ENCODE assay signal across 9 cellular contexts in the genomic region with DNA sequence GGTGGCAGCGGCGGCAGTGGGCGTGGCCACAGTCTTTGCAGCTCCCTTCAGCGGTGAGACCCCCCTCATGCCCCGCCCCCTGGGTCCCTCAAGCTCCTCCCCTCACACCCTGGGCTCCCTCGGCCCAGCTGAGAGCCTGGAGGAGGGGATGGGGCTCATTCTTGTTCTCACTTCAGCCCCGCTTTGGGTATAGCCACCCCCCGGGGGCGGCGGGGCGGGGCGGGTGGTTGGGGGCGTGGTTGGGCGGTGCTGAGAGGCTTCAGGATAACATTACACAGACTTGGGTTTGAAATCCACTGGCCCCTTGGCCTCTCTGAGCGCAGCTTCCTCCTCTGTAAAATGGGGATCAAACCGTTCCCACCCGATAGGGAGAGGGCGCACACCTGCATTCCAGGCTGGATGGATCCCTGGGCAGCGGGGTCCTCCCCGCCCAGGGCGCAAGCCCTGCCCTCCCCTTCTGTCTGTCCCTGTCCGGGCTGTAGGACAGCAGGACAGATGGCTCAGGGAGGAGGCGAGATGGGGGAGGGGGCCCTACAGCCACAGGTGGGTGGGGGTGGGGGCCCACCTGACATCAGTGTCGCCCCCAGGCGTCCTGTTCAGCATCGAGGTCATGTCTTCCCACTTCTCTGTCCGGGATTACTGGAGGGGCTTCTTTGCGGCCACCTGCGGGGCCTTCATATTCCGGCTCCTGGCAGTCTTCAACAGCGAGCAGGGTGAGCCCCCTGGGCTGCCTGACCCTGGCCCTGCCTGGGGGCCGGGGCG. TPM values are rescaled to one million over a fixed set of nuclear protein-coding genes. Genes with fewer than 3 reads are reported as not detected.
DNase-seq lines count a peak whose midpoint lies in the region; ATAC-seq, FAIRE-seq and TF ChIP-seq lines count a peak whose summit lies in the region.
"Had no signal": no experiment of that assay in that cellular context is flagged by ENCODE, and none has a peak within 500 bp of the region (broad histone marks: within the 10 kb centered on the region; RNA-seq: fewer than 3 reads in every experiment).

No MANE protein-coding gene starts in this region.

- H3K27me3 Mint-ChIP-seq in activated naive CD4-positive, alpha-beta T cell treated with anti-CD3 and anti-CD28 coated beads, Interleukin-2, amount 50 U/mL, for 24 hours: peaks cover 8% of the 10 kb centered on the region
- H3K27me3 Mint-ChIP-seq in osteocyte (ENCODE audit: unreplicated experiment): no peaks in the 10 kb centered on the region

- no peak for ATAC-seq in HepG2
- ATAC-seq in right lobe of liver: no peak
- ATAC-seq in aorta (ENCODE audit: low FRiP score): peak; percentile 37

- TF ChIP-seq POLR2A in HepG2 (IDR thresholded peaks at IDR 0.05; ENCODE audit: insufficient read depth in 1 of 2, low read depth in 2 of 2, low read length in 2 of 2): no peak
- TF ChIP-seq POLR2A in right lobe of liver (IDR thresholded peaks at IDR 0.05): no peak

- H3K36me3 Mint-ChIP-seq in activated naive CD4-positive, alpha-beta T cell treated with anti-CD3 and anti-CD28 coated beads, Interleukin-2, amount 50 U/mL, for 24 hours: no peaks in the 10 kb centered on the region
- H3K36me3 Mint-ChIP-seq in osteocyte (ENCODE audit: unreplicated experiment): no peaks in the 10 kb centered on the region

- FAIRE-seq in HepG2 (lab: Jason Lieb, UNC): no peak

- BruUV-seq in HepG2 (replicated peaks; lab: Mats Ljungman, UMichigan): no TSS peak

- POLR2A ChIA-PET in HepG2 (lab: Yijun Ruan, JAX): no interaction called here

- WGBS in HepG2 (ENCODE audit: low lambda C conversion rate): 29% methylated on average over 6 of the region's 33 CpGs
- 0% methylated on average over 1 of the region's 33 CpGs for WGBS in right lobe of liver (ENCODE audit: insufficient coverage, low coverage, low lambda C conversion rate, missing lambda C conversion rate)
- 11 to 13% methylated on average over 3 to 20 of the region's 33 CpGs for WGBS in mesodermal cell (ENCODE audit: insufficient coverage in 2 of 2), 2 experiments
- WGBS in aorta, 2 donors: 21 to 22% methylated on average over 30 to 33 of the region's 33 CpGs

- no peaks in the 10 kb centered on the region for H3K36me3 ChIP-seq in HepG2 (replicated peaks in 1 of 2; ENCODE audit: control insufficient read depth in 1 of 2, insufficient read depth in 2 of 2, low read length in 2 of 2)
- no peaks in the 10 kb centered on the region for H3K36me3 ChIP-seq in right lobe of liver
- H3K36me3 ChIP-seq in mesodermal cell (ENCODE audit: control insufficient read depth, insufficient read depth, low read length): no peaks in the 10 kb centered on the region
- no peaks in the 10 kb centered on the region for H3K36me3 ChIP-seq in aorta (ENCODE audit: control insufficient read depth in 1 of 2, insufficient read depth in 2 of 2, low read length in 1 of 2)

- H3K4me3 ChIP-seq in HepG2 (replicated peaks in 1 of 3; ENCODE audit: insufficient read depth in 1 of 3, low read depth in 2 of 3, low read length in 3 of 3) (peak overlapping the region in 1 of 3 experiments; percentile 16; a peak in 1 of 6 replicates), right lobe of liver (no peak overlapping the region), mesodermal cell (ENCODE audit: extremely low read depth, insufficient read depth, low read length, poor library complexity, severe bottlenecking) (peak overlapping the region; percentile 16), aorta (ENCODE audit: low read length in 2 of 2) (no peak overlapping the region)

- CTCF ChIA-PET in HepG2 (lab: Yijun Ruan, JAX; ENCODE audit: low intra/inter-chr PET ratio, low total read pairs): no interaction called here

- peaks cover 3% of the 10 kb centered on the region; the same call in 1 of the 2 replicates for H4K20me1 ChIP-seq in HepG2 (ENCODE audit: insufficient read depth, low read length)

- DNase-seq in HepG2 (ENCODE audit: low spot score): no peak
- DNase-seq in right lobe of liver: no peak
- no peak for DNase-seq in aorta
- DNase-seq in NCI-H446 (lab: John Stamatoyannopoulos, UW): no peak
- no peak for DNase-seq in NCI-H2107 treated with DMSO at 0.1 percent for 48 hours (lab: John Stamatoyannopoulos, UW; ENCODE audit: unreplicated experiment)
- DNase-seq in osteocyte (ENCODE audit: extremely low spot score, unreplicated experiment): no peak

- no peaks in the 10 kb centered on the region for H3K9me3 Mint-ChIP-seq in activated naive CD4-positive, alpha-beta T cell treated with anti-CD3 and anti-CD28 coated beads, Interleukin-2, amount 50 U/mL, for 24 hours
- H3K9me3 Mint-ChIP-seq in osteocyte (ENCODE audit: unreplicated experiment): no peaks in the 10 kb centered on the region

- H3K9me3 ChIP-seq in HepG2 (ENCODE audit: low read length) (no peaks in the 10 kb centered on the region), right lobe of liver (no peaks in the 10 kb centered on the region), mesodermal cell (ENCODE audit: control insufficient read depth, low read length) (no peaks in the 10 kb centered on the region), aorta (ENCODE audit: control insufficient read depth, low read length) (no peaks in the 10 kb centered on the region)

- intact Hi-C loops in HepG2 (cut with micrococcal nuclease; ENCODE audit: unreplicated experiment) (no loop called here), right lobe of liver (cut with DNase I) (no loop called here), aorta (cut with DNase I) (no loop called here)

- H3K4me1 Mint-ChIP-seq in activated naive CD4-positive, alpha-beta T cell treated with anti-CD3 and anti-CD28 coated beads, Interleukin-2, amount 50 U/mL, for 24 hours: no peaks in the 10 kb centered on the region
- H3K4me1 Mint-ChIP-seq in osteocyte (ENCODE audit: unreplicated experiment): no peaks in the 10 kb centered on the region

- peak overlapping the region; percentile 45; the same call in 1 of the 2 replicates for H3K4me2 ChIP-seq in HepG2 (ENCODE audit: low read depth, low read length)

- H3K27me3 ChIP-seq in HepG2 (ENCODE audit: control insufficient read depth in 1 of 2, insufficient read depth in 2 of 2, low read length in 2 of 2) (peaks cover 10 to 46% of the 10 kb centered on the region in 2 experiments; a peak in 4 of 5 replicates), right lobe of liver (no peaks in the 10 kb centered on the region), aorta (ENCODE audit: control insufficient read depth in 1 of 2, insufficient read depth in 2 of 2, low read length in 1 of 2) (no peaks in the 10 kb centered on the region)

- no peak overlapping the region for H3K27ac Mint-ChIP-seq in activated naive CD4-positive, alpha-beta T cell treated with anti-CD3 and anti-CD28 coated beads, Interleukin-2, amount 50 U/mL, for 24 hours
- no peak overlapping the region for H3K27ac Mint-ChIP-seq in osteocyte (ENCODE audit: unreplicated experiment)

- TF ChIP-seq CTCF in HepG2 (CRISPR knock-in tag; IDR thresholded peaks at IDR 0.05) (no peak), right lobe of liver (IDR thresholded peaks at IDR 0.05) (no peak), osteocyte (IDR thresholded peaks at IDR 0.05) (no peak)

- TF ChIP-seq EP300 in HepG2 (IDR thresholded peaks at IDR 0.05; ENCODE audit: low read depth in 2 of 2, low read length in 2 of 2): no peak
- no peak for TF ChIP-seq EP300 in HepG2 (CRISPR knock-in tag; IDR thresholded peaks at IDR 0.05; ENCODE audit: borderline replicate concordance)

- H3K79me2 ChIP-seq in HepG2 (ENCODE audit: insufficient read depth, low read length): no peaks in the 10 kb centered on the region

- TF ChIP-seq RAD21 in HepG2 (CRISPR knock-in tag; IDR thresholded peaks at IDR 0.05): no peak

- H2AFZ ChIP-seq in HepG2 (ENCODE audit: low read length): no peak overlapping the region

- H3K4me1 ChIP-seq in HepG2 (ENCODE audit: insufficient read depth, low read length) (peaks cover 20% of the 10 kb centered on the region), right lobe of liver (peaks cover 0 to 12% (median 5%) of the 10 kb centered on the region in 4 donors), mesodermal cell (ENCODE audit: control insufficient read depth, insufficient read depth, low read length, poor library complexity, severe bottlenecking) (peaks cover 5% of the 10 kb centered on the region), aorta (ENCODE audit: control insufficient read depth in 1 of 2, insufficient read depth in 2 of 2, low read length in 2 of 2) (no peaks in the 10 kb centered on the region)

- H3K9ac ChIP-seq in HepG2 (ENCODE audit: insufficient read depth, low read depth, low read length): no peak overlapping the region

- in situ Hi-C loops in HepG2 (cut with HindIII; ENCODE audit: extremely low pct_ligation_motif_present, low pct_unique_long_range_greater_than_20kb): no loop called here

- H3K27ac ChIP-seq in HepG2 (ENCODE audit: extremely low read length, insufficient read depth, low read length): no peak overlapping the region
- no peak overlapping the region for H3K27ac ChIP-seq in right lobe of liver
- H3K27ac ChIP-seq in mesodermal cell (ENCODE audit: low read depth, low read length, severe bottlenecking): no peak overlapping the region
- no peak overlapping the region for H3K27ac ChIP-seq in aorta (ENCODE audit: low read depth in 1 of 2, low read length in 2 of 2)

- H3K4me3 Mint-ChIP-seq in activated naive CD4-positive, alpha-beta T cell treated with anti-CD3 and anti-CD28 coated beads, Interleukin-2, amount 50 U/mL, for 24 hours: peak overlapping the region; percentile 38
- H3K4me3 Mint-ChIP-seq in osteocyte (ENCODE audit: unreplicated experiment): no peak overlapping the region

RNA-seq across cellular contexts. Expression of gene CLCNKA, which starts 5.1 kb away (rescaled TPM):
- not detected in 2 replicates for total RNA-seq in HepG2 (2016; rRNA removed; fragmentation: Illumina TruSeq; extraction: Trizol)
- total RNA-seq in HepG2 (2016; cell fraction: cytosol; rRNA removed; fragmentation: Illumina TruSeq; extraction: Trizol; ENCODE audit: low read depth): not detected in 2 replicates
- not detected in 2 replicates for total RNA-seq in HepG2 (2016; cell fraction: insoluble cytoplasmic fraction; rRNA removed; fragmentation: Illumina TruSeq; extraction: Trizol)
- not detected in 2 replicates for total RNA-seq in HepG2 (2016; cell fraction: membrane; rRNA removed; fragmentation: Illumina TruSeq; extraction: Trizol)
- total RNA-seq in HepG2 (2016; cell fraction: nucleus; rRNA removed; fragmentation: Illumina TruSeq; extraction: Trizol): not detected in 2 replicates
- polyA plus RNA-seq in HepG2 (2011; rRNA removed): 0.03 and 0.07 TPM in 2 replicates
- polyA plus RNA-seq in HepG2 (2011; cell fraction: cytosol; rRNA removed): not detected in 2 replicates
- polyA plus RNA-seq in HepG2 (2011; cell fraction: nucleus; rRNA removed): 0.47 and 1.8 TPM in 2 replicates
- polyA plus RNA-seq in HepG2 (2012): 0.25 TPM in 1 of 2 replicates, not detected in the other
- polyA plus RNA-seq in HepG2 (2016; cell fraction: cytosol; fragmentation: Illumina TruSeq; extraction: Trizol; ENCODE audit: low read depth): not detected in 2 replicates
- polyA plus RNA-seq in HepG2 (2016; cell fraction: insoluble cytoplasmic fraction; fragmentation: Illumina TruSeq; extraction: Trizol; ENCODE audit: low read depth): not detected in 2 replicates
- polyA plus RNA-seq in HepG2 (2016; cell fraction: membrane; fragmentation: Illumina TruSeq; extraction: Trizol; ENCODE audit: low read depth): not detected in 2 replicates
- polyA plus RNA-seq in HepG2 (2016; cell fraction: nucleus; fragmentation: Illumina TruSeq; extraction: Trizol; ENCODE audit: insufficient read depth, low read depth): not detected in 2 replicates
- polyA minus RNA-seq in HepG2 (2011; rRNA and poly(A)+ RNA removed; ENCODE audit: low replicate concordance): 0.88 TPM in 1 of 2 replicates, not detected in the other
- not detected in 2 replicates for polyA minus RNA-seq in HepG2 (2011; cell fraction: cytosol; rRNA and poly(A)+ RNA removed)
- 0.75 and 2.3 TPM in 2 replicates for polyA minus RNA-seq in HepG2 (2011; cell fraction: nucleus; rRNA and poly(A)+ RNA removed)
- total RNA-seq in right lobe of liver: under 1 TPM in 2 of 6 experiments, not detected in 4; 0.43 to 0.47 TPM
- polyA plus RNA-seq in mesodermal cell (2013, experiment 1 of 2): 0.85 TPM
- 0.46 TPM for polyA plus RNA-seq in mesodermal cell (2013, experiment 2 of 2)
- total RNA-seq in aorta: 1 to 10 TPM; 1.0 to 1.3 TPM
- 1 to 10 TPM in 1 of 2 donors, not detected in 1; 4.5 TPM for polyA plus RNA-seq in aorta
- not detected in 2 replicates for total RNA-seq in osteocyte
- total RNA-seq: dermis microvascular lymphatic vessel endothelial cell had no signal

RNA-seq across cellular contexts. Expression of gene HSPB7, which starts 9.1 kb away (rescaled TPM):
- not detected in 2 replicates for total RNA-seq in HepG2 (2016; rRNA removed; fragmentation: Illumina TruSeq; extraction: Trizol)
- total RNA-seq in HepG2 (2016; cell fraction: cytosol; rRNA removed; fragmentation: Illumina TruSeq; extraction: Trizol; ENCODE audit: low read depth): not detected in 2 replicates
- total RNA-seq in HepG2 (2016; cell fraction: insoluble cytoplasmic fraction; rRNA removed; fragmentation: Illumina TruSeq; extraction: Trizol): not detected in 2 replicates
- total RNA-seq in HepG2 (2016; cell fraction: membrane; rRNA removed; fragmentation: Illumina TruSeq; extraction: Trizol): not detected in 2 replicates
- total RNA-seq in HepG2 (2016; cell fraction: nucleus; rRNA removed; fragmentation: Illumina TruSeq; extraction: Trizol): not detected in 2 replicates
- 0.10 and 0.20 TPM in 2 replicates for polyA plus RNA-seq in HepG2 (2011; rRNA removed)
- polyA plus RNA-seq in HepG2 (2011; cell fraction: cytosol; rRNA removed): 0.05 and 0.16 TPM in 2 replicates
- polyA plus RNA-seq in HepG2 (2011; cell fraction: nucleus; rRNA removed): 0.31 and 0.32 TPM in 2 replicates
- 0.20 TPM in 2 replicates for polyA plus RNA-seq in HepG2 (2012)
- polyA plus RNA-seq in HepG2 (2016; cell fraction: cytosol; fragmentation: Illumina TruSeq; extraction: Trizol; ENCODE audit: low read depth): not detected in 2 replicates
- polyA plus RNA-seq in HepG2 (2016; cell fraction: insoluble cytoplasmic fraction; fragmentation: Illumina TruSeq; extraction: Trizol; ENCODE audit: low read depth): not detected in 2 replicates
- polyA plus RNA-seq in HepG2 (2016; cell fraction: membrane; fragmentation: Illumina TruSeq; extraction: Trizol; ENCODE audit: low read depth): not detected in 2 replicates
- polyA plus RNA-seq in HepG2 (2016; cell fraction: nucleus; fragmentation: Illumina TruSeq; extraction: Trizol; ENCODE audit: insufficient read depth, low read depth): not detected in 2 replicates
- 0.47 TPM in 1 of 2 replicates, not detected in the other for polyA minus RNA-seq in HepG2 (2011; rRNA and poly(A)+ RNA removed; ENCODE audit: low replicate concordance)
- not detected in 2 replicates for polyA minus RNA-seq in HepG2 (2011; cell fraction: cytosol; rRNA and poly(A)+ RNA removed)
- 0.50 TPM in 1 of 2 replicates, not detected in the other for polyA minus RNA-seq in HepG2 (2011; cell fraction: nucleus; rRNA and poly(A)+ RNA removed)
- total RNA-seq in right lobe of liver: 1 to 10 TPM in 4 of 6 experiments, under 1 TPM in 2; 0.54 to 2.0 (median 1.2) TPM
- polyA plus RNA-seq in mesodermal cell (2013, experiment 1 of 2): 2.9 TPM
- 3.7 TPM for polyA plus RNA-seq in mesodermal cell (2013, experiment 2 of 2)
- total RNA-seq in aorta: 100 to 1,000 TPM; 313 to 802 TPM
- 100 to 1,000 TPM; 128 to 338 TPM for polyA plus RNA-seq in aorta
- total RNA-seq in osteocyte: 3.4 and 4.2 TPM in 2 replicates
- total RNA-seq: dermis microvascular lymphatic vessel endothelial cell had no signal

RNA-seq across cellular contexts. Expression of gene CLCNKB, which starts 16.7 kb away (rescaled TPM):
- total RNA-seq in HepG2 (2016; rRNA removed; fragmentation: Illumina TruSeq; extraction: Trizol) (not detected in 2 replicates), right lobe of liver (not detected), aorta (under 1 TPM in 1 of 2 donors, not detected in 1; 0.39 TPM), osteocyte (0.34 TPM in 1 of 2 replicates, not detected in the other)
- not detected in 2 replicates for total RNA-seq in HepG2 (2016; cell fraction: cytosol; rRNA removed; fragmentation: Illumina TruSeq; extraction: Trizol; ENCODE audit: low read depth)
- total RNA-seq in HepG2 (2016; cell fraction: insoluble cytoplasmic fraction; rRNA removed; fragmentation: Illumina TruSeq; extraction: Trizol): not detected in 2 replicates
- total RNA-seq in HepG2 (2016; cell fraction: membrane; rRNA removed; fragmentation: Illumina TruSeq; extraction: Trizol): not detected in 2 replicates
- not detected in 2 replicates for total RNA-seq in HepG2 (2016; cell fraction: nucleus; rRNA removed; fragmentation: Illumina TruSeq; extraction: Trizol)
- polyA plus RNA-seq in HepG2 (2011; rRNA removed) (0.04 TPM in 1 of 2 replicates, not detected in the other), aorta (under 1 TPM; 0.23 to 0.38 TPM)
- polyA plus RNA-seq in HepG2 (2011; cell fraction: cytosol; rRNA removed): not detected in 2 replicates
- 0.09 and 0.13 TPM in 2 replicates for polyA plus RNA-seq in HepG2 (2011; cell fraction: nucleus; rRNA removed)
- polyA plus RNA-seq in HepG2 (2012): 0.08 TPM in 1 of 2 replicates, not detected in the other
- polyA plus RNA-seq in HepG2 (2016; cell fraction: cytosol; fragmentation: Illumina TruSeq; extraction: Trizol; ENCODE audit: low read depth): not detected in 2 replicates
- polyA plus RNA-seq in HepG2 (2016; cell fraction: insoluble cytoplasmic fraction; fragmentation: Illumina TruSeq; extraction: Trizol; ENCODE audit: low read depth): not detected in 2 replicates
- not detected in 2 replicates for polyA plus RNA-seq in HepG2 (2016; cell fraction: membrane; fragmentation: Illumina TruSeq; extraction: Trizol; ENCODE audit: low read depth)
- polyA plus RNA-seq in HepG2 (2016; cell fraction: nucleus; fragmentation: Illumina TruSeq; extraction: Trizol; ENCODE audit: insufficient read depth, low read depth): not detected in 2 replicates
- not detected in 2 replicates for polyA minus RNA-seq in HepG2 (2011; rRNA and poly(A)+ RNA removed; ENCODE audit: low replicate concordance)
- not detected in 2 replicates for polyA minus RNA-seq in HepG2 (2011; cell fraction: cytosol; rRNA and poly(A)+ RNA removed)
- not detected in 2 replicates for polyA minus RNA-seq in HepG2 (2011; cell fraction: nucleus; rRNA and poly(A)+ RNA removed)
- polyA plus RNA-seq in mesodermal cell (2013, experiment 1 of 2): 1.8 TPM
- 2.5 TPM for polyA plus RNA-seq in mesodermal cell (2013, experiment 2 of 2)

RNA-seq across cellular contexts. Expression of gene SRARP, which starts 22.9 kb away (rescaled TPM):
- total RNA-seq in HepG2 (2016; rRNA removed; fragmentation: Illumina TruSeq; extraction: Trizol) (3.5 and 4.0 TPM in 2 replicates), right lobe of liver (not detected), aorta (not detected), osteocyte (not detected in 2 replicates)
- 1.8 and 2.0 TPM in 2 replicates for total RNA-seq in HepG2 (2016; cell fraction: cytosol; rRNA removed; fragmentation: Illumina TruSeq; extraction: Trizol; ENCODE audit: low read depth)
- total RNA-seq in HepG2 (2016; cell fraction: insoluble cytoplasmic fraction; rRNA removed; fragmentation: Illumina TruSeq; extraction: Trizol): 3.9 and 4.6 TPM in 2 replicates
- total RNA-seq in HepG2 (2016; cell fraction: membrane; rRNA removed; fragmentation: Illumina TruSeq; extraction: Trizol): 2.3 and 2.5 TPM in 2 replicates
- 2.1 and 2.3 TPM in 2 replicates for total RNA-seq in HepG2 (2016; cell fraction: nucleus; rRNA removed; fragmentation: Illumina TruSeq; extraction: Trizol)
- polyA plus RNA-seq in HepG2 (2011; rRNA removed) (10.5 and 12.8 TPM in 2 replicates), aorta (not detected)
- 6.1 and 9.4 TPM in 2 replicates for polyA plus RNA-seq in HepG2 (2011; cell fraction: cytosol; rRNA removed)
- polyA plus RNA-seq in HepG2 (2011; cell fraction: nucleus; rRNA removed): 6.1 and 6.7 TPM in 2 replicates
- polyA plus RNA-seq in HepG2 (2012): 5.5 and 6.6 TPM in 2 replicates
- polyA plus RNA-seq in HepG2 (2016; cell fraction: cytosol; fragmentation: Illumina TruSeq; extraction: Trizol; ENCODE audit: low read depth): 1.3 and 1.6 TPM in 2 replicates
- polyA plus RNA-seq in HepG2 (2016; cell fraction: insoluble cytoplasmic fraction; fragmentation: Illumina TruSeq; extraction: Trizol; ENCODE audit: low read depth): 4.9 and 5.4 TPM in 2 replicates
- polyA plus RNA-seq in HepG2 (2016; cell fraction: membrane; fragmentation: Illumina TruSeq; extraction: Trizol; ENCODE audit: low read depth): 1.8 TPM in 2 replicates
- polyA plus RNA-seq in HepG2 (2016; cell fraction: nucleus; fragmentation: Illumina TruSeq; extraction: Trizol; ENCODE audit: insufficient read depth, low read depth): 2.9 and 3.2 TPM in 2 replicates
- 14.4 TPM in 1 of 2 replicates, not detected in the other for polyA minus RNA-seq in HepG2 (2011; rRNA and poly(A)+ RNA removed; ENCODE audit: low replicate concordance)
- polyA minus RNA-seq in HepG2 (2011; cell fraction: cytosol; rRNA and poly(A)+ RNA removed): 4.5 and 6.6 TPM in 2 replicates
- 11.3 and 12.3 TPM in 2 replicates for polyA minus RNA-seq in HepG2 (2011; cell fraction: nucleus; rRNA and poly(A)+ RNA removed)
- polyA plus RNA-seq in mesodermal cell (2013, experiment 1 of 2): 0.44 TPM
- 0.61 TPM for polyA plus RNA-seq in mesodermal cell (2013, experiment 2 of 2)

RNA-seq across cellular contexts. Expression of gene FAM131C, which starts 46.5 kb away (rescaled TPM):
- total RNA-seq in HepG2 (2016; rRNA removed; fragmentation: Illumina TruSeq; extraction: Trizol) (not detected in 2 replicates), right lobe of liver (under 1 TPM in 2 of 6 experiments, not detected in 4; 0.19 to 1.00 TPM), aorta (under 1 TPM in 1 of 2 donors, not detected in 1; 0.26 TPM), osteocyte (0.73 and 1.2 TPM in 2 replicates)
- not detected in 2 replicates for total RNA-seq in HepG2 (2016; cell fraction: cytosol; rRNA removed; fragmentation: Illumina TruSeq; extraction: Trizol; ENCODE audit: low read depth)
- total RNA-seq in HepG2 (2016; cell fraction: insoluble cytoplasmic fraction; rRNA removed; fragmentation: Illumina TruSeq; extraction: Trizol): not detected in 2 replicates
- total RNA-seq in HepG2 (2016; cell fraction: membrane; rRNA removed; fragmentation: Illumina TruSeq; extraction: Trizol): not detected in 2 replicates
- total RNA-seq in HepG2 (2016; cell fraction: nucleus; rRNA removed; fragmentation: Illumina TruSeq; extraction: Trizol): not detected in 2 replicates
- polyA plus RNA-seq in HepG2 (2011; rRNA removed) (0.07 and 0.10 TPM in 2 replicates), aorta (under 1 TPM in 1 of 2 donors, not detected in 1; 0.67 TPM)
- 0.06 and 0.11 TPM in 2 replicates for polyA plus RNA-seq in HepG2 (2011; cell fraction: cytosol; rRNA removed)
- 0.10 and 0.17 TPM in 2 replicates for polyA plus RNA-seq in HepG2 (2011; cell fraction: nucleus; rRNA removed)
- 0.13 and 0.69 TPM in 2 replicates for polyA plus RNA-seq in HepG2 (2012)
- not detected in 2 replicates for polyA plus RNA-seq in HepG2 (2016; cell fraction: cytosol; fragmentation: Illumina TruSeq; extraction: Trizol; ENCODE audit: low read depth)
- polyA plus RNA-seq in HepG2 (2016; cell fraction: insoluble cytoplasmic fraction; fragmentation: Illumina TruSeq; extraction: Trizol; ENCODE audit: low read depth): not detected in 2 replicates
- polyA plus RNA-seq in HepG2 (2016; cell fraction: membrane; fragmentation: Illumina TruSeq; extraction: Trizol; ENCODE audit: low read depth): 0.09 TPM in 1 of 2 replicates, not detected in the other
- not detected in 2 replicates for polyA plus RNA-seq in HepG2 (2016; cell fraction: nucleus; fragmentation: Illumina TruSeq; extraction: Trizol; ENCODE audit: insufficient read depth, low read depth)
- polyA minus RNA-seq in HepG2 (2011; rRNA and poly(A)+ RNA removed; ENCODE audit: low replicate concordance): 0.22 and 1.1 TPM in 2 replicates
- not detected in 2 replicates for polyA minus RNA-seq in HepG2 (2011; cell fraction: cytosol; rRNA and poly(A)+ RNA removed)
- not detected in 2 replicates for polyA minus RNA-seq in HepG2 (2011; cell fraction: nucleus; rRNA and poly(A)+ RNA removed)
- polyA plus RNA-seq in mesodermal cell (2013, experiment 1 of 2): 0.96 TPM
- 0.71 TPM for polyA plus RNA-seq in mesodermal cell (2013, experiment 2 of 2)
- total RNA-seq: dermis microvascular lymphatic vessel endothelial cell had no signal

Comparison
In these comparisons a context has a peak if more than half of its experiments do, and no peak if none do; other contexts are left out.
1. RNA of gene HSPB7, which starts 9.1 kb away (total RNA-seq): 313 to 802 TPM in aorta; 3.4 to 4.2 TPM in osteocyte, 0.54 to 2.0 TPM in right lobe of liver and not detected in HepG2; every median in the first group is over 10 times any median in the second.